In the genomic region with DNA sequence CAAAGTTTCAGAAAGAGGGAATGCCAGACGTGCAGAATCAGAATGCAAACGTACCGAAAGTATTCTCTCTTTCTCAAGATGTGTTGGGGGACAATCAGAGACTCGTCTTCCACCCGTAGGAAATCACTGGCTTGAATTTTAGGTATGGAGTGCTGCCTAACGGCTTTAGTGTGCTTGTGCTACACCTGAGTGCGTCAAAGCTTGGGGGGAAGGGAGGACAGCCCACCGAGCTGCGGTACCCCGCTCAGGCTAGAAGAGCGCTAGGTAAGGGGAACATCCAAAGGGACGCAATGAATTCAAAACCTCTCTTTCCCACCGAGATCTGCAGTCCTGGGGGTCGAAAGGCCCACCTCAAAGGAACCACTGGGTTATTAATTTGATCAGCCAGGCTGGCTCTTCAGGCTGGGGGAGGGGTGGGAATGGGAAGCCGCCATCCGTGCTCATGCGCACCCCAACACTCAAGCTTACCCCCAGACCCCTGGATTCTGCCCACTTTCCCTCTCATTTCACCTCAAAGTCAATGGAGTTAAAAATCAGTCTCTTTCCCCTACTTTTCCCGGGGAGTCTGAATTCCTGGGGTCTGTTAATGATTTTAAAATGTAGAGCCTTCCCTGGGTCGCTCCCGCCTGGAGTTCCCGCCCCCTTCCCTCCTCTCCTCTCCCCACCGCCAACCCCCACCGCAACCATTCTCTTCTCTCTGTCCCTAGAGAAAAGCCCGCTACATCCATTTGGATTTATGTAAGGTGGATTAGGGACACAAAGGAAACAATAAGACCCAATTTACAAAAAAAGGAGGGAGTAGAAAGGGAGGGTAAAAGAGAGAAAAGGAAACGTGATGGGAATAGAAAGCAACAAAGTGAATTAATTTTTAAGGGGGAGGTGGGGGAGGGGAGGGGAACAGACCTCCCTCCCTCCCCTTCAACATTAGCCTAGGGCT, we compare ENCODE assay signal across 9 cellular contexts. TPM values are rescaled to one million over a fixed set of nuclear protein-coding genes. Genes with fewer than 3 reads are reported as not detected.
DNase-seq lines count a peak whose midpoint lies in the region; TF ChIP-seq lines count a peak whose summit lies in the region.
"Had no signal": no experiment of that assay in that cellular context is flagged by ENCODE, and none has a peak within 500 bp of the region (broad histone marks: within the 10 kb centered on the region; RNA-seq: fewer than 3 reads in every experiment).

No MANE protein-coding gene starts in this region.

- CTCF ChIA-PET in PC-9 (lab: Charles Lee), result no interaction called here

- peaks cover 13% of the 10 kb centered on the region for H3K4me1 ChIP-seq in PC-9 (replicated peaks; ENCODE audit: insufficient read depth)
- peaks cover 6% of the 10 kb centered on the region for H3K4me1 ChIP-seq in iPS DF 6.9 (ENCODE audit: control insufficient read depth, insufficient read depth, low read length)

- H4K20me1 ChIP-seq in PC-9 (ENCODE audit: insufficient read depth), result no peaks in the 10 kb centered on the region

- WGBS in iPS DF 6.9 (ENCODE audit: insufficient coverage, insufficient read length), result no CpG with 5 or more reads among the region's 25 CpGs

- peaks cover 15% of the 10 kb centered on the region for H3K79me2 ChIP-seq in PC-9 (ENCODE audit: low read depth)

- intact Hi-C loops in PC-9 (cut with micrococcal nuclease; ENCODE audit: unreplicated experiment) (loop anchor here (5.0 to 10.0 kb wide), 5 partner anchors 197 to 1475 kb away; no protein-coding TSS in a partner anchor), CD14-positive monocyte (cut with micrococcal nuclease) (loop anchor here in 1 of 2 donors (5.0 kb wide), 1 partner anchor 1832 kb away; no protein-coding TSS in a partner anchor)

- no peaks in the 10 kb centered on the region for H3K9me2 ChIP-seq in PC-9 (ENCODE audit: insufficient read depth)

- no TSS peak for BruUV-seq in PC-9 (replicated peaks; lab: Mats Ljungman, UMichigan)

- H3K27me3 ChIP-seq in PC-9 (ENCODE audit: insufficient read depth, low read depth) (no peaks in the 10 kb centered on the region), iPS DF 6.9 (ENCODE audit: control insufficient read depth, insufficient read depth, low read length) (peaks cover 9% of the 10 kb centered on the region)

- DNase-seq in NCI-H1105 treated with DMSO at 0.1 percent for 48 hours (lab: John Stamatoyannopoulos, UW) (peak; percentile 29), NCI-H1105 (lab: John Stamatoyannopoulos, UW) (no peak), PC-9 (no peak), iPS DF 6.9 (ENCODE audit: low read depth, low spot score) (no peak), skeletal muscle cell (ENCODE audit: low read depth) (no peak), CD14-positive monocyte (ENCODE audit: low spot score) (no peak), GM13977 (ENCODE audit: low spot score) (no peak), NCI-H1417 treated with DMSO at 0.1 percent for 48 hours (lab: John Stamatoyannopoulos, UW) (no peak)

- peak overlapping the region; percentile 90; the same call in 1 of the 2 replicates for H3K4me2 ChIP-seq in PC-9

- peaks cover 67 to 84% (median 71%) of the 10 kb centered on the region in 3 donors for H3K27me3 Mint-ChIP-seq in CD14-positive monocyte (ENCODE audit: low read depth in 3 of 3)

- no peak overlapping the region for H2AFZ ChIP-seq in PC-9

- no peaks in the 10 kb centered on the region for H3K9me3 ChIP-seq in PC-9 (ENCODE audit: insufficient read depth, low read depth)
- no peaks in the 10 kb centered on the region for H3K9me3 ChIP-seq in iPS DF 6.9 (ENCODE audit: control insufficient read depth, insufficient read depth, low read length)

- no peak for TF ChIP-seq CTCF in PC-9 (conservative IDR thresholded peaks at IDR 0.05)
- TF ChIP-seq CTCF in CD14-positive monocyte (IDR thresholded peaks at IDR 0.05), result no peak
- no peak for TF ChIP-seq CTCF in GM13977 (IDR thresholded peaks at IDR 0.05; ENCODE audit: extremely low read depth, insufficient read depth, missing control alignments)

- in situ Hi-C loops in GM13977 (cut with MboI; ENCODE audit: low pct_unique_long_range_greater_than_20kb, low sequenced_read_pairs, unreplicated experiment), result loop anchor here (10.0 kb wide), 1 partner anchor 885 kb away; no protein-coding TSS in a partner anchor

- H3K27ac Mint-ChIP-seq in CD14-positive monocyte, result no peak overlapping the region
- H3K27ac Mint-ChIP-seq: dendritic cell treated with granulocyte-macrophage colony-stimulating factor and Interleukin-4, amounts not matched to agents 40 ng/mL and 50 ng/mL, for 4 days had no signal

- peaks cover 34% of the 10 kb centered on the region for H3K4me1 Mint-ChIP-seq in CD14-positive monocyte

- peak overlapping the region in 1 of 2 donors; percentile 87 for H3K4me3 Mint-ChIP-seq in CD14-positive monocyte
- H3K4me3 Mint-ChIP-seq: dendritic cell treated with granulocyte-macrophage colony-stimulating factor and Interleukin-4, amounts not matched to agents 40 ng/mL and 50 ng/mL, for 4 days had no signal

- H3K36me3 Mint-ChIP-seq in CD14-positive monocyte, result peaks cover 10 to 25% of the 10 kb centered on the region in 2 donors

- H3K36me3 ChIP-seq in PC-9 (ENCODE audit: low read depth) (0 out of 2 replicates have a peak, but pooled peaks cover 11% of the 10 kb centered on the region), iPS DF 6.9 (ENCODE audit: control insufficient read depth, insufficient read depth, low read length) (no peaks in the 10 kb centered on the region)

- POLR2A ChIA-PET in PC-9 (lab: Charles Lee; ENCODE audit: unreplicated experiment), result no interaction called here

- peaks cover 0 to 31% (median 20%) of the 10 kb centered on the region in 7 donors for H3K9me3 Mint-ChIP-seq in CD14-positive monocyte
- H3K9me3 Mint-ChIP-seq: dendritic cell treated with granulocyte-macrophage colony-stimulating factor and Interleukin-4, amounts not matched to agents 40 ng/mL and 50 ng/mL, for 4 days had no signal

- H3F3A ChIP-seq in PC-9 (ENCODE audit: insufficient read depth, low read depth), result peaks cover 13% of the 10 kb centered on the region; the same call in 1 of the 2 replicates

- H3K4me3 ChIP-seq in PC-9 (no peak overlapping the region), iPS DF 6.9 (ENCODE audit: low read length) (peak overlapping the region; percentile 33; the same call in 1 of the 2 replicates), skeletal muscle cell (ENCODE audit: low read depth, low read length) (peak overlapping the region; percentile 85)

- H3K27ac ChIP-seq in PC-9, result no peak overlapping the region
- no peak overlapping the region for H3K27ac ChIP-seq in iPS DF 6.9 (ENCODE audit: low read length)

RNA-seq across cellular contexts. Expression of gene EPHA4, which starts 2.5 kb away (rescaled TPM):
- 10.6 and 21.3 TPM in 2 replicates for total RNA-seq in PC-9 (2021)
- polyA plus RNA-seq in CD14-positive monocyte, result under 1 TPM in 1 of 2 donors, not detected in 1; 0.31 TPM
